In genomic region chrX:118536687-118537461, GRCh38 we compare ENCODE assay signal across 8 cellular contexts. TPM values are rescaled to one million over a fixed set of nuclear protein-coding genes. Genes with fewer than 3 reads are reported as not detected.
DNase-seq lines count a peak whose midpoint lies in the region; ATAC-seq, FAIRE-seq and TF ChIP-seq lines count a peak whose summit lies in the region.

No MANE protein-coding gene starts in this region.

- TF ChIP-seq CTCF in endothelial cell of umbilical vein (IDR thresholded peaks at IDR 0.05; ENCODE audit: extremely low read depth in 1 of 2, insufficient read depth in 1 of 2, low read depth in 1 of 2, low read length in 2 of 2) (peak in 1 of 2 donors; percentile 16), colonic mucosa (IDR thresholded peaks at IDR 0.05) (no peak)

- DNase-seq in GM12892 (ENCODE audit: insufficient read length), result no peak
- peak; percentile 38 for DNase-seq in Jurkat, Clone E6-1 (ENCODE audit: low read depth, low spot score)
- DNase-seq in endothelial cell of umbilical vein (ENCODE audit: low read depth, low spot score), result peak; percentile 0
- DNase-seq in NCI-H187 (lab: John Stamatoyannopoulos, UW), result no peak
- no peak for DNase-seq in colonic mucosa

- H3K27ac ChIP-seq in endothelial cell of umbilical vein (ENCODE audit: insufficient read depth, low read depth, low read length) (no peak overlapping the region), rectal smooth muscle tissue (ENCODE audit: low read depth, low read length) (no peak overlapping the region), colonic mucosa (no peak overlapping the region)

- POLR2A ChIA-PET in endothelial cell of umbilical vein (lab: Charles Lee), result no interaction called here

- H3K4me2 ChIP-seq in endothelial cell of umbilical vein (ENCODE audit: insufficient read depth, low read length), result no peak overlapping the region

- ATAC-seq in GM21786 (IDR thresholded peaks at IDR 0.05; ENCODE audit: unreplicated experiment), result peak; percentile 63
- peak; percentile 27 to 36 for ATAC-seq in activated CD4-positive, CD25-positive, alpha-beta regulatory T cell treated with anti-CD3 and anti-CD28 coated beads, Interleukin-2, amount 50 U/mL, for 24 hours

- H3K27me3 ChIP-seq in endothelial cell of umbilical vein (ENCODE audit: control insufficient read depth in 2 of 2, insufficient read depth in 2 of 2, low read length in 2 of 2) (no peaks in the 10 kb centered on the region), rectal smooth muscle tissue (ENCODE audit: control insufficient read depth, insufficient read depth, low read length) (no peaks in the 10 kb centered on the region), colonic mucosa (no peaks in the 10 kb centered on the region)

- no peak overlapping the region for H3K9ac ChIP-seq in endothelial cell of umbilical vein (replicated peaks; ENCODE audit: extremely low read depth, insufficient read depth, low read length)
- H3K9ac ChIP-seq in rectal smooth muscle tissue (ENCODE audit: low read length), result no peak overlapping the region
- H3K9ac ChIP-seq in colonic mucosa (ENCODE audit: low read depth in 2 of 2, low read length in 2 of 2), result peak overlapping the region in 1 of 2 donors; percentile 24

- H2AFZ ChIP-seq in endothelial cell of umbilical vein (ENCODE audit: low read depth, low read length), result no peak overlapping the region

- H3K79me2 ChIP-seq in endothelial cell of umbilical vein (ENCODE audit: control insufficient read depth, insufficient read depth, low read length), result no peaks in the 10 kb centered on the region

- no peak overlapping the region for H3K4me3 ChIP-seq in Jurkat, Clone E6-1 (ENCODE audit: low read length)
- H3K4me3 ChIP-seq in endothelial cell of umbilical vein (replicated peaks in 1 of 3; ENCODE audit: insufficient read depth in 1 of 3, low read depth in 1 of 3, low read length in 3 of 3), result no peak overlapping the region
- peak overlapping the region; percentile 0 for H3K4me3 ChIP-seq in rectal smooth muscle tissue (ENCODE audit: low read length)
- H3K4me3 ChIP-seq in colonic mucosa, result no peak overlapping the region

- TF ChIP-seq POLR2A in GM12892 (IDR thresholded peaks at IDR 0.05; ENCODE audit: low read depth, low read length), result no peak
- TF ChIP-seq POLR2A in endothelial cell of umbilical vein (IDR thresholded peaks at IDR 0.05; ENCODE audit: low read depth, low read length), result no peak

- H3K9me1 ChIP-seq in endothelial cell of umbilical vein (replicated peaks; ENCODE audit: control insufficient read depth, extremely low read depth, insufficient read depth, low read length), result no peaks in the 10 kb centered on the region

- dilution Hi-C loops in endothelial cell of umbilical vein (cut with MboI; ENCODE audit: extremely low pct_ligation_motif_present, low sequenced_read_pairs), result no loop called here

- CTCF ChIA-PET in endothelial cell of umbilical vein (lab: Charles Lee), result no interaction called here

- no peaks in the 10 kb centered on the region for H3K9me3 ChIP-seq in endothelial cell of umbilical vein (replicated peaks; ENCODE audit: control insufficient read depth, insufficient read depth, low read length)
- H3K9me3 ChIP-seq in colonic mucosa, result no peaks in the 10 kb centered on the region

- H3K4me1 ChIP-seq in endothelial cell of umbilical vein (ENCODE audit: control insufficient read depth, extremely low read depth, insufficient read depth, low read length) (no peaks in the 10 kb centered on the region), rectal smooth muscle tissue (ENCODE audit: control insufficient read depth, insufficient read depth, low read length) (peaks cover 3% of the 10 kb centered on the region), colonic mucosa (no peaks in the 10 kb centered on the region)

- intact Hi-C loops in endothelial cell of umbilical vein (cut with micrococcal nuclease), result no loop called here
- intact Hi-C loops in colonic mucosa (cut with DNase I), result no loop called here

- H4K20me1 ChIP-seq in endothelial cell of umbilical vein (replicated peaks; ENCODE audit: control insufficient read depth, extremely low read depth, insufficient read depth, low read length), result no peaks in the 10 kb centered on the region

- no TSS peak for BruUV-seq in endothelial cell of umbilical vein (replicated peaks; lab: Mats Ljungman, UMichigan)

- FAIRE-seq in GM12892 (lab: Jason Lieb, UNC), result peak; percentile 78
- peak; percentile 35 for FAIRE-seq in endothelial cell of umbilical vein (lab: Jason Lieb, UNC)

- H3K36me3 ChIP-seq in endothelial cell of umbilical vein (ENCODE audit: control insufficient read depth in 2 of 2, extremely low read depth in 1 of 2, insufficient read depth in 2 of 2, low read length in 2 of 2), result no peaks in the 10 kb centered on the region
- H3K36me3 ChIP-seq in rectal smooth muscle tissue (ENCODE audit: control insufficient read depth, insufficient read depth, low read length), result no peaks in the 10 kb centered on the region
- H3K36me3 ChIP-seq in colonic mucosa, result no peaks in the 10 kb centered on the region

TF ChIP-seq in endothelial cell of umbilical vein, 7 proteins besides CTCF, POLR2A, EP300 and RAD21:
- TF ChIP-seq GATA2 (IDR thresholded peaks at IDR 0.05; ENCODE audit: insufficient read depth, insufficient read length, low read depth, low read length), result no peak
- no peak for TF ChIP-seq POLR2AphosphoS5 (IDR thresholded peaks at IDR 0.05; ENCODE audit: insufficient read depth, low read depth, low read length)
- no peak for TF ChIP-seq MYC (IDR thresholded peaks at IDR 0.05; ENCODE audit: low read depth, low read length)
- TF ChIP-seq JUN (IDR thresholded peaks at IDR 0.05; ENCODE audit: borderline replicate concordance, insufficient read depth, insufficient read length, low read depth), result no peak
- no peak for TF ChIP-seq FOS (IDR thresholded peaks at IDR 0.05; ENCODE audit: borderline replicate concordance, insufficient read depth, low read length)
- TF ChIP-seq EZH2 (IDR thresholded peaks at IDR 0.05; ENCODE audit: borderline replicate concordance, low read depth, low read length, severe bottlenecking), result no peak
- no peak for TF ChIP-seq MAX (IDR thresholded peaks at IDR 0.05; ENCODE audit: insufficient read depth, insufficient read length)

RNA-seq across cellular contexts. Expression of gene DOCK11, which starts 41.3 kb away (rescaled TPM):
- polyA plus RNA-seq in GM12892 (2012; ENCODE audit: missing spikeins), result 14.9 TPM
- 14.4 TPM for polyA plus RNA-seq in Jurkat, Clone E6-1 (2012; ENCODE audit: insufficient read depth, insufficient read length)
- total RNA-seq in endothelial cell of umbilical vein (0.58 and 0.86 TPM in 2 replicates), colonic mucosa (1 to 10 TPM; 3.3 to 8.7 TPM)
- polyA plus RNA-seq in endothelial cell of umbilical vein, result 0.19 and 0.37 TPM in 2 replicates
- 0.13 and 0.34 TPM in 2 replicates for polyA plus RNA-seq in endothelial cell of umbilical vein (2011; cell fraction: cytosol; rRNA removed)
- polyA plus RNA-seq in endothelial cell of umbilical vein (2011; cell fraction: nucleus; rRNA removed), result 0.74 and 0.97 TPM in 2 replicates
- 0.15 and 0.28 TPM in 2 replicates for polyA plus RNA-seq in endothelial cell of umbilical vein (2012)
- 0.36 and 1.3 TPM in 2 replicates for polyA minus RNA-seq in endothelial cell of umbilical vein
- polyA minus RNA-seq in endothelial cell of umbilical vein (2011; cell fraction: cytosol; rRNA and poly(A)+ RNA removed), result not detected
- polyA minus RNA-seq in endothelial cell of umbilical vein (2011; cell fraction: nucleus; rRNA and poly(A)+ RNA removed), result 0.63 and 0.77 TPM in 2 replicates

Comparison
In these comparisons a context has a peak if more than half of its experiments do, and no peak if none do; other contexts are left out.
1. DNase-seq: peak in Jurkat, Clone E6-1 (single experiment) and endothelial cell of umbilical vein (single experiment); none in GM12892 (single experiment), NCI-H187 (0 of 2) and colonic mucosa (single experiment).